In genomic region chr17:77442976-77443742, GRCh38 we compare ENCODE assay signal across 12 cellular contexts.
DNase-seq lines count a peak whose midpoint lies in the region; ATAC-seq, FAIRE-seq and TF ChIP-seq lines count a peak whose summit lies in the region.
"Had no signal": no experiment of that assay in that cellular context is flagged by ENCODE, and none has a peak within 500 bp of the region (broad histone marks: within the 10 kb centered on the region; RNA-seq: fewer than 3 reads in every experiment).

No MANE protein-coding gene starts in this region.

- CTCF ChIA-PET in HepG2 (lab: Yijun Ruan, JAX; ENCODE audit: low intra/inter-chr PET ratio, low total read pairs): no interaction called here
- CTCF ChIA-PET in naive thymus-derived CD4-positive, alpha-beta T cell (lab: Charles Lee): interaction anchor here (0.8 to 4.6 kb wide), 5 partner anchors 10 to 60 kb away, joined by 3 to 21 read pairs (median 4); no protein-coding TSS in a partner anchor

- TF ChIP-seq RAD21 in HepG2 (CRISPR knock-in tag; IDR thresholded peaks at IDR 0.05): no peak

- H3K36me3 ChIP-seq in HepG2 (replicated peaks in 1 of 2; ENCODE audit: control insufficient read depth in 1 of 2, insufficient read depth in 2 of 2, low read length in 2 of 2) (peaks cover 15 to 54% of the 10 kb centered on the region in 2 experiments), right lobe of liver (no peaks in the 10 kb centered on the region), neural progenitor cell (no peaks in the 10 kb centered on the region)
- no peaks in the 10 kb centered on the region for H3K36me3 ChIP-seq in naive thymus-derived CD4-positive, alpha-beta T cell (ENCODE audit: control insufficient read depth in 2 of 3, insufficient read depth in 3 of 3, low read length in 3 of 3)
- H3K36me3 ChIP-seq: cardiac muscle cell had no signal

- no peak for TF ChIP-seq POLR2A in HepG2 (IDR thresholded peaks at IDR 0.05; ENCODE audit: insufficient read depth in 1 of 2, low read depth in 2 of 2, low read length in 2 of 2)
- no peak for TF ChIP-seq POLR2A in right lobe of liver (IDR thresholded peaks at IDR 0.05)

- no peak overlapping the region for H3K4me2 ChIP-seq in HepG2 (ENCODE audit: low read depth, low read length)
- H3K4me2 ChIP-seq in neural progenitor cell: no peak overlapping the region

- H3K27ac ChIP-seq in HepG2 (ENCODE audit: extremely low read length, insufficient read depth, low read length): no peak overlapping the region
- H3K27ac ChIP-seq in right lobe of liver: no peak overlapping the region
- peak overlapping the region; percentile 92 for H3K27ac ChIP-seq in naive thymus-derived CD4-positive, alpha-beta T cell (ENCODE audit: low read depth, low read length)
- H3K27ac ChIP-seq in neural progenitor cell: no peak overlapping the region

- peaks cover 9% of the 10 kb centered on the region for H3K36me3 Mint-ChIP-seq in activated T-helper 2 cell treated with anti-CD3 and anti-CD28 coated beads, Interferon-gamma antibody, Interleukin-2, Interleukin-4, amounts not matched to agents 10 μg/mL and 5 μg/mL and 100 μg/mL, durations not matched to agents 14 hours and 24 hours and 36 hours (ENCODE audit: low read depth)
- peaks cover 0 to 28% (median 0%) of the 10 kb centered on the region in 5 donors for H3K36me3 Mint-ChIP-seq in naive thymus-derived CD4-positive, alpha-beta T cell
- H3K36me3 Mint-ChIP-seq in neural progenitor cell: peaks cover 9% of the 10 kb centered on the region

- H3F3A ChIP-seq in neural progenitor cell (ENCODE audit: low read depth): no peaks in the 10 kb centered on the region

- no peaks in the 10 kb centered on the region for H3K27me3 ChIP-seq in HepG2 (ENCODE audit: control insufficient read depth in 1 of 2, insufficient read depth in 2 of 2, low read length in 2 of 2)
- H3K27me3 ChIP-seq in right lobe of liver: no peaks in the 10 kb centered on the region
- no peaks in the 10 kb centered on the region for H3K27me3 ChIP-seq in naive thymus-derived CD4-positive, alpha-beta T cell (ENCODE audit: control insufficient read depth in 2 of 2, insufficient read depth in 2 of 2, low read length in 2 of 2)
- H3K27me3 ChIP-seq in neural progenitor cell: no peaks in the 10 kb centered on the region
- H3K27me3 ChIP-seq: cardiac muscle cell had no signal

- DNase-seq in HepG2 (ENCODE audit: low spot score) (no peak), right lobe of liver (no peak), neural progenitor cell (ENCODE audit: low spot score) (no peak), NCI-H524 treated with DMSO at 0.1 percent for 48 hours (lab: John Stamatoyannopoulos, UW) (no peak)
- DNase-seq in activated T-helper 2 cell treated with anti-CD3 and anti-CD28 coated beads, Interferon-gamma antibody, Interleukin-2, Interleukin-4, amounts not matched to agents 10 μg/mL and 5 μg/mL and 100 μg/mL, durations not matched to agents 14 hours and 24 hours and 36 hours (ENCODE audit: low spot score): no peak
- DNase-seq in naive thymus-derived CD4-positive, alpha-beta T cell: no peak
- DNase-seq in stimulated activated CD4-positive, alpha-beta T cell treated with anti-CD3 and anti-CD28 coated beads, Interleukin-15, amount 100 ng/mL, for 24 hours: no peak
- DNase-seq: right cardiac atrium, SHP77 treated with DMSO at 0.1 percent for 48 hours had no signal

- intact Hi-C loops in HepG2 (cut with micrococcal nuclease; ENCODE audit: unreplicated experiment): no loop called here
- intact Hi-C loops in right lobe of liver (cut with DNase I): no loop called here
- intact Hi-C loops in activated T-helper 2 cell treated with anti-CD3 and anti-CD28 coated beads, Interferon-gamma antibody, Interleukin-2, Interleukin-4, amounts not matched to agents 10 μg/mL and 5 μg/mL and 100 μg/mL, durations not matched to agents 14 hours and 24 hours and 36 hours (cut with micrococcal nuclease): loop anchor here (5.0 kb wide), 1 partner anchor 36 kb away; no protein-coding TSS in a partner anchor
- intact Hi-C loops in naive thymus-derived CD4-positive, alpha-beta T cell (cut with micrococcal nuclease): loop anchor here (5.0 to 10.0 kb wide), 4 partner anchors 111 to 1312 kb away; partner anchors contain the start of genes MFSD11 (in 1 of the 2) and SRSF2 (in 1 of the 2)

- no peak for TF ChIP-seq EP300 in HepG2 (IDR thresholded peaks at IDR 0.05; ENCODE audit: low read depth in 2 of 2, low read length in 2 of 2)
- TF ChIP-seq EP300 in HepG2 (CRISPR knock-in tag; IDR thresholded peaks at IDR 0.05; ENCODE audit: borderline replicate concordance): no peak

- H2AFZ ChIP-seq in HepG2 (ENCODE audit: low read length) (no peak overlapping the region), neural progenitor cell (replicated peaks) (no peak overlapping the region)

- H3K27me3 Mint-ChIP-seq in activated T-helper 2 cell treated with anti-CD3 and anti-CD28 coated beads, Interferon-gamma antibody, Interleukin-2, Interleukin-4, amounts not matched to agents 10 μg/mL and 5 μg/mL and 100 μg/mL, durations not matched to agents 14 hours and 24 hours and 36 hours (ENCODE audit: low read depth): no peaks in the 10 kb centered on the region
- no peaks in the 10 kb centered on the region for H3K27me3 Mint-ChIP-seq in naive thymus-derived CD4-positive, alpha-beta T cell
- peaks cover 4% of the 10 kb centered on the region for H3K27me3 Mint-ChIP-seq in neural progenitor cell (ENCODE audit: insufficient read depth, low read depth)

- TF ChIP-seq CTCF in HepG2 (CRISPR knock-in tag; IDR thresholded peaks at IDR 0.05): no peak
- TF ChIP-seq CTCF in right lobe of liver (IDR thresholded peaks at IDR 0.05): no peak
- no peak for TF ChIP-seq CTCF in neural progenitor cell (IDR thresholded peaks at IDR 0.05)

- ATAC-seq in HepG2: no peak
- ATAC-seq in right lobe of liver: no peak
- ATAC-seq in naive thymus-derived CD4-positive, alpha-beta T cell: no peak
- no peak for ATAC-seq in GM19463 (IDR thresholded peaks at IDR 0.05; ENCODE audit: unreplicated experiment)
- ATAC-seq: left lobe of liver, right cardiac atrium had no signal

- peaks cover 36% of the 10 kb centered on the region for H3K79me2 ChIP-seq in HepG2 (ENCODE audit: insufficient read depth, low read length)
- peaks cover 91% of the 10 kb centered on the region for H3K79me2 ChIP-seq in neural progenitor cell (ENCODE audit: low read depth)

- H3K27ac Mint-ChIP-seq in activated T-helper 2 cell treated with anti-CD3 and anti-CD28 coated beads, Interferon-gamma antibody, Interleukin-2, Interleukin-4, amounts not matched to agents 10 μg/mL and 5 μg/mL and 100 μg/mL, durations not matched to agents 14 hours and 24 hours and 36 hours: peak overlapping the region; percentile 99
- peak overlapping the region; percentile 93 to 100 (median 99) for H3K27ac Mint-ChIP-seq in naive thymus-derived CD4-positive, alpha-beta T cell
- no peak overlapping the region for H3K27ac Mint-ChIP-seq in neural progenitor cell

- no peak overlapping the region for H3K4me3 ChIP-seq in HepG2 (replicated peaks in 1 of 3; ENCODE audit: insufficient read depth in 1 of 3, low read depth in 2 of 3, low read length in 3 of 3)
- H3K4me3 ChIP-seq in right lobe of liver: no peak overlapping the region
- H3K4me3 ChIP-seq in naive thymus-derived CD4-positive, alpha-beta T cell (ENCODE audit: low read length): peak overlapping the region; percentile 2
- no peak overlapping the region for H3K4me3 ChIP-seq in neural progenitor cell
- H3K4me3 ChIP-seq: cardiac muscle cell had no signal

- H4K20me1 ChIP-seq in HepG2 (ENCODE audit: insufficient read depth, low read length): peaks cover 30% of the 10 kb centered on the region; the same call in 1 of the 2 replicates
- H4K20me1 ChIP-seq in neural progenitor cell (ENCODE audit: low read depth): peaks cover 63% of the 10 kb centered on the region

- H3K9ac ChIP-seq in HepG2 (ENCODE audit: insufficient read depth, low read depth, low read length) (no peak overlapping the region), neural progenitor cell (no peak overlapping the region)

- BruUV-seq in HepG2 (replicated peaks; lab: Mats Ljungman, UMichigan): no TSS peak

- H3K4me1 ChIP-seq in HepG2 (ENCODE audit: insufficient read depth, low read length) (no peaks in the 10 kb centered on the region), right lobe of liver (peaks cover 0 to 38% (median 0%) of the 10 kb centered on the region in 4 donors), neural progenitor cell (peaks cover under 1% of the 10 kb centered on the region)
- H3K4me1 ChIP-seq in naive thymus-derived CD4-positive, alpha-beta T cell (ENCODE audit: control insufficient read depth in 2 of 2, insufficient read depth in 2 of 2, low read length in 2 of 2): peaks cover 95 to 96% of the 10 kb centered on the region in 2 donors

- 90% methylated on average over 10 of the region's 10 CpGs for WGBS in HepG2 (ENCODE audit: low lambda C conversion rate)
- WGBS in right lobe of liver (ENCODE audit: insufficient coverage, low coverage, low lambda C conversion rate, missing lambda C conversion rate): 85% methylated on average over 10 of the region's 10 CpGs

- POLR2A ChIA-PET in HepG2 (lab: Yijun Ruan, JAX): interaction anchor here (1.2 kb wide), 1 partner anchor 9 kb away, joined by 5 read pairs; no protein-coding TSS in a partner anchor
- POLR2A ChIA-PET in naive thymus-derived CD4-positive, alpha-beta T cell (lab: Charles Lee): interaction anchor here (0.6 to 66.9 kb wide), 12 partner anchors 18 to 911 kb away, joined by 3 to 3353 read pairs (median 5); partner anchors contain the start of genes TMC8 and TNRC6C

- H3K9me3 ChIP-seq in HepG2 (ENCODE audit: low read length) (no peaks in the 10 kb centered on the region), right lobe of liver (no peaks in the 10 kb centered on the region), neural progenitor cell (ENCODE audit: low read depth) (no peaks in the 10 kb centered on the region)
- no peaks in the 10 kb centered on the region for H3K9me3 ChIP-seq in naive thymus-derived CD4-positive, alpha-beta T cell (ENCODE audit: control insufficient read depth in 2 of 3, low read length in 3 of 3)

- no peak for FAIRE-seq in HepG2 (lab: Jason Lieb, UNC)

- in situ Hi-C loops in HepG2 (cut with HindIII; ENCODE audit: extremely low pct_ligation_motif_present, low pct_unique_long_range_greater_than_20kb): no loop called here

- H3K4me3 Mint-ChIP-seq in activated T-helper 2 cell treated with anti-CD3 and anti-CD28 coated beads, Interferon-gamma antibody, Interleukin-2, Interleukin-4, amounts not matched to agents 10 μg/mL and 5 μg/mL and 100 μg/mL, durations not matched to agents 14 hours and 24 hours and 36 hours (ENCODE audit: low read depth): peak overlapping the region; percentile 17
- H3K4me3 Mint-ChIP-seq in naive thymus-derived CD4-positive, alpha-beta T cell: peak overlapping the region; percentile 77 to 98 (median 86)
- no peak overlapping the region for H3K4me3 Mint-ChIP-seq in neural progenitor cell

- peaks cover 86% of the 10 kb centered on the region for H3K4me1 Mint-ChIP-seq in activated T-helper 2 cell treated with anti-CD3 and anti-CD28 coated beads, Interferon-gamma antibody, Interleukin-2, Interleukin-4, amounts not matched to agents 10 μg/mL and 5 μg/mL and 100 μg/mL, durations not matched to agents 14 hours and 24 hours and 36 hours (ENCODE audit: low read depth)
- H3K4me1 Mint-ChIP-seq in naive thymus-derived CD4-positive, alpha-beta T cell: peaks cover 80 to 100% (median 95%) of the 10 kb centered on the region in 7 donors
- H3K4me1 Mint-ChIP-seq in neural progenitor cell: peaks cover 51% of the 10 kb centered on the region

- H3K9me3 Mint-ChIP-seq in activated T-helper 2 cell treated with anti-CD3 and anti-CD28 coated beads, Interferon-gamma antibody, Interleukin-2, Interleukin-4, amounts not matched to agents 10 μg/mL and 5 μg/mL and 100 μg/mL, durations not matched to agents 14 hours and 24 hours and 36 hours: no peaks in the 10 kb centered on the region
- peaks cover 0 to 9% (median 0%) of the 10 kb centered on the region in 11 donors for H3K9me3 Mint-ChIP-seq in naive thymus-derived CD4-positive, alpha-beta T cell
- peaks cover 2% of the 10 kb centered on the region for H3K9me3 Mint-ChIP-seq in neural progenitor cell

Comparison
In these comparisons a context has a peak if more than half of its experiments do, and no peak if none do; other contexts are left out.
1. intact Hi-C loops: an anchor here in activated T-helper 2 cell treated with anti-CD3 and anti-CD28 coated beads, Interferon-gamma antibody, Interleukin-2, Interleukin-4, amounts not matched to agents 10 μg/mL and 5 μg/mL and 100 μg/mL, durations not matched to agents 14 hours and 24 hours and 36 hours (5.0 kb wide) and naive thymus-derived CD4-positive, alpha-beta T cell (5.0 to 10.0 kb wide); none called in HepG2 and right lobe of liver.